Comparison of ENCODE assay signal across 1 cellular context in genomic region chr15:64651573-64652260, GRCh38.
TF ChIP-seq lines count a peak whose summit lies in the region.

No MANE protein-coding gene starts in this region.

TF ChIP-seq in HepG2, 621 proteins besides CTCF, POLR2A, EP300 and RAD21 (continued from another document and continues in another):
- no peak for TF ChIP-seq E2F1 (CRISPR knock-in tag; IDR thresholded peaks at IDR 0.05)
- TF ChIP-seq ZNF674 (CRISPR knock-in tag; IDR thresholded peaks at IDR 0.05; ENCODE audit: low read depth), result no peak
- no peak for TF ChIP-seq NFAT5 (CRISPR knock-in tag; IDR thresholded peaks at IDR 0.05)
- TF ChIP-seq SRY (CRISPR knock-in tag; IDR thresholded peaks at IDR 0.05), result no peak
- no peak; the same call in 1 of the 2 replicates for TF ChIP-seq PATZ1 (CRISPR knock-in tag; IDR thresholded peaks at IDR 0.05)
- TF ChIP-seq DDIT3 (CRISPR knock-in tag; IDR thresholded peaks at IDR 0.05), result no peak
- TF ChIP-seq ZNF33B (CRISPR knock-in tag; IDR thresholded peaks at IDR 0.05), result no peak
- TF ChIP-seq HMG20B (CRISPR knock-in tag; conservative IDR thresholded peaks at IDR 0.05), result no peak
- no peak for TF ChIP-seq ZNF30 (CRISPR knock-in tag; IDR thresholded peaks at IDR 0.05)
- peak; percentile 69 for TF ChIP-seq PBX2 (CRISPR knock-in tag; IDR thresholded peaks at IDR 0.05)
- no peak for TF ChIP-seq ZNF121 (CRISPR knock-in tag; IDR thresholded peaks at IDR 0.05)
- TF ChIP-seq FLYWCH1 (CRISPR knock-in tag; IDR thresholded peaks at IDR 0.05), result no peak
- TF ChIP-seq BRD4 (CRISPR knock-in tag; IDR thresholded peaks at IDR 0.05), result no peak
- no peak for TF ChIP-seq ATF3 (CRISPR knock-in tag; IDR thresholded peaks at IDR 0.05)
- TF ChIP-seq SMARCC2 (IDR thresholded peaks at IDR 0.05), result no peak
- no peak for TF ChIP-seq TBP (CRISPR knock-in tag; IDR thresholded peaks at IDR 0.05)
- no peak for TF ChIP-seq ZBTB1 (CRISPR knock-in tag; IDR thresholded peaks at IDR 0.05; ENCODE audit: borderline replicate concordance)
- no peak for TF ChIP-seq SYNCRIP (IDR thresholded peaks at IDR 0.05; ENCODE audit: insufficient read depth, low read depth, low read length)
- no peak for TF ChIP-seq CHD4 (IDR thresholded peaks at IDR 0.05; ENCODE audit: borderline replicate concordance, low read length)
- TF ChIP-seq SRSF9 (IDR thresholded peaks at IDR 0.05; ENCODE audit: borderline replicate concordance, insufficient read depth, low read depth, low read length, poor library complexity, severe bottlenecking), result no peak
- no peak for TF ChIP-seq ZNF280D (CRISPR knock-in tag; IDR thresholded peaks at IDR 0.05)
- TF ChIP-seq NR2F1 (CRISPR knock-in tag; IDR thresholded peaks at IDR 0.05), result no peak
- TF ChIP-seq ZNF143 (CRISPR knock-in tag; IDR thresholded peaks at IDR 0.05), result no peak
- no peak; the same call in 1 of the 2 replicates for TF ChIP-seq FOXO1 (CRISPR knock-in tag; IDR thresholded peaks at IDR 0.05)
- no peak for TF ChIP-seq SP5 (CRISPR knock-in tag; IDR thresholded peaks at IDR 0.05; ENCODE audit: borderline replicate concordance, low read depth)
- no peak for TF ChIP-seq CBFB (CRISPR knock-in tag; IDR thresholded peaks at IDR 0.05)
- TF ChIP-seq HOMEZ (CRISPR knock-in tag; IDR thresholded peaks at IDR 0.05; ENCODE audit: low read depth), result peak; percentile 37; the same call in 1 of the 2 replicates
- no peak for TF ChIP-seq CREB1 (IDR thresholded peaks at IDR 0.05)
- no peak for TF ChIP-seq CREB1 (CRISPR knock-in tag; IDR thresholded peaks at IDR 0.05)
- no peak for TF ChIP-seq TIGD3 (CRISPR knock-in tag; IDR thresholded peaks at IDR 0.05; ENCODE audit: borderline replicate concordance)
- 0 out of 2 replicates have a peak, but pooled peaks have one; percentile 27 for TF ChIP-seq ZNF747 (CRISPR knock-in tag; IDR thresholded peaks at IDR 0.05; ENCODE audit: borderline replicate concordance)
- TF ChIP-seq SALL2 (CRISPR knock-in tag; IDR thresholded peaks at IDR 0.05), result no peak
- TF ChIP-seq IRF9 (CRISPR knock-in tag; IDR thresholded peaks at IDR 0.05; ENCODE audit: borderline replicate concordance), result no peak
- TF ChIP-seq ZNF362 (CRISPR knock-in tag; IDR thresholded peaks at IDR 0.05; ENCODE audit: borderline replicate concordance), result no peak
- no peak for TF ChIP-seq FIP1L1 (IDR thresholded peaks at IDR 0.05; ENCODE audit: borderline replicate concordance, insufficient read depth, low read depth, low read length)
- no peak for TF ChIP-seq ZNF260 (CRISPR knock-in tag; IDR thresholded peaks at IDR 0.05; ENCODE audit: borderline replicate concordance, low read depth)
- no peak for TF ChIP-seq ZNF235 (CRISPR knock-in tag; IDR thresholded peaks at IDR 0.05; ENCODE audit: borderline replicate concordance)
- no peak for TF ChIP-seq MBD4 (IDR thresholded peaks at IDR 0.05; ENCODE audit: borderline replicate concordance, low read length)
- TF ChIP-seq HNF4A (CRISPR knock-in tag; IDR thresholded peaks at IDR 0.05), result peak; percentile 60
- TF ChIP-seq ZMYM2 (CRISPR knock-in tag; IDR thresholded peaks at IDR 0.05), result no peak
- TF ChIP-seq ZNF816 (CRISPR knock-in tag; IDR thresholded peaks at IDR 0.05; ENCODE audit: borderline replicate concordance), result no peak
- no peak for TF ChIP-seq ZNF503 (CRISPR knock-in tag; IDR thresholded peaks at IDR 0.05)
